In the genomic region with DNA sequence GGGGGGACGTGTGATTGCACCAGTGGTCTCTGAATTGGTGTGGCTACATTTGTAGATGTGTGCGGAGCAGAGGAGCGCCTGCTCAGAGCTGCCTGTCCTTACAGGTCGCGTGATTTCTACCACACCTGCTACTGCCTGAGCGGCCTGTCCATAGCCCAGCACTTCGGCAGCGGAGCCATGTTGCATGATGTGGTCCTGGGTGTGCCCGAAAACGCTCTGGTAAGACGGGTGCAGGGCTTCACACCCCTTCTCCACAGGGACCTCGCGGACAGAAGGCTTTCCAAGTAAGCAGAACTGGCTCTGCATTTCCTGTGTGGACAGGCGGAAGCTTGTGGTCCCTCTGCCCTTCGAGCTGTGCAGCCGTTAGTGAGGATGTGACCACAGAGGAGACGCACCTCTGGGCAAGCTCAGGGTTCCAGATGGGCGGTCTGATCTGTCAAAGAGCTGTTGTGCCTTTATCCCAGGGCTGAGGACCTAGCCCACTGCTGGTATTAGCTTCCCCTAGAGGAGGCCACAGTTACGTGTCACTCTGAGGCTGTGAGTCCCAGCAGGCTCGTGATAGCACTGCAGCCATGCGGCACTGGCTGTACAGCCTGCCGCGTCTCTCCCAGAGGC, we compare ENCODE assay signal across 2 cellular contexts.
TF ChIP-seq lines count a peak whose summit lies in the region.

No MANE protein-coding gene starts in this region.

TF ChIP-seq in A549, 52 proteins besides CTCF, POLR2A, EP300 and RAD21 (continued from another document):
- no peak for TF ChIP-seq CHD4 (IDR thresholded peaks at IDR 0.05; ENCODE audit: borderline replicate concordance)
- no peak for TF ChIP-seq HOXA7 (CRISPR knock-in tag; IDR thresholded peaks at IDR 0.05)
TF ChIP-seq in A549: peak in this region for 0.

TF ChIP-seq in WTC11, 78 proteins besides CTCF, POLR2A, EP300 and RAD21 (continued from another document):
- TF ChIP-seq, protein P1, sequence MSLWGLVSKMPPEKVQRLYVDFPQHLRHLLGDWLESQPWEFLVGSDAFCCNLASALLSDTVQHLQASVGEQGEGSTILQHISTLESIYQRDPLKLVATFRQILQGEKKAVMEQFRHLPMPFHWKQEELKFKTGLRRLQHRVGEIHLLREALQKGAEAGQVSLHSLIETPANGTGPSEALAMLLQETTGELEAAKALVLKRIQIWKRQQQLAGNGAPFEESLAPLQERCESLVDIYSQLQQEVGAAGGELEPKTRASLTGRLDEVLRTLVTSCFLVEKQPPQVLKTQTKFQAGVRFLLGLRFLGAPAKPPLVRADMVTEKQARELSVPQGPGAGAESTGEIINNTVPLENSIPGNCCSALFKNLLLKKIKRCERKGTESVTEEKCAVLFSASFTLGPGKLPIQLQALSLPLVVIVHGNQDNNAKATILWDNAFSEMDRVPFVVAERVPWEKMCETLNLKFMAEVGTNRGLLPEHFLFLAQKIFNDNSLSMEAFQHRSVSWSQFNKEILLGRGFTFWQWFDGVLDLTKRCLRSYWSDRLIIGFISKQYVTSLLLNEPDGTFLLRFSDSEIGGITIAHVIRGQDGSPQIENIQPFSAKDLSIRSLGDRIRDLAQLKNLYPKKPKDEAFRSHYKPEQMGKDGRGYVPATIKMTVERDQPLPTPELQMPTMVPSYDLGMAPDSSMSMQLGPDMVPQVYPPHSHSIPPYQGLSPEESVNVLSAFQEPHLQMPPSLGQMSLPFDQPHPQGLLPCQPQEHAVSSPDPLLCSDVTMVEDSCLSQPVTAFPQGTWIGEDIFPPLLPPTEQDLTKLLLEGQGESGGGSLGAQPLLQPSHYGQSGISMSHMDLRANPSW (CRISPR knock-in tag; conservative IDR thresholded peaks at IDR 0.05; ENCODE audit: low read depth): no peak
- TF ChIP-seq, protein P2, sequence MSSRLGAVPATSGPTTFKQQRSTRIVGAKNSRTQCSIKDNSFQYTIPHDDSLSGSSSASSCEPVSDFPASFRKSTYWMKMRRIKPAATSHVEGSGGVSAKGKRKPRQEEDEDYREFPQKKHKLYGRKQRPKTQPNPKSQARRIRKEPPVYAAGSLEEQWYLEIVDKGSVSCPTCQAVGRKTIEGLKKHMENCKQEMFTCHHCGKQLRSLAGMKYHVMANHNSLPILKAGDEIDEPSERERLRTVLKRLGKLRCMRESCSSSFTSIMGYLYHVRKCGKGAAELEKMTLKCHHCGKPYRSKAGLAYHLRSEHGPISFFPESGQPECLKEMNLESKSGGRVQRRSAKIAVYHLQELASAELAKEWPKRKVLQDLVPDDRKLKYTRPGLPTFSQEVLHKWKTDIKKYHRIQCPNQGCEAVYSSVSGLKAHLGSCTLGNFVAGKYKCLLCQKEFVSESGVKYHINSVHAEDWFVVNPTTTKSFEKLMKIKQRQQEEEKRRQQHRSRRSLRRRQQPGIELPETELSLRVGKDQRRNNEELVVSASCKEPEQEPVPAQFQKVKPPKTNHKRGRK (CRISPR knock-in tag; IDR thresholded peaks at IDR 0.05; ENCODE audit: borderline replicate concordance): no peak
- TF ChIP-seq EMX1 (CRISPR knock-in tag; IDR thresholded peaks at IDR 0.05): no peak
- TF ChIP-seq, protein P3, sequence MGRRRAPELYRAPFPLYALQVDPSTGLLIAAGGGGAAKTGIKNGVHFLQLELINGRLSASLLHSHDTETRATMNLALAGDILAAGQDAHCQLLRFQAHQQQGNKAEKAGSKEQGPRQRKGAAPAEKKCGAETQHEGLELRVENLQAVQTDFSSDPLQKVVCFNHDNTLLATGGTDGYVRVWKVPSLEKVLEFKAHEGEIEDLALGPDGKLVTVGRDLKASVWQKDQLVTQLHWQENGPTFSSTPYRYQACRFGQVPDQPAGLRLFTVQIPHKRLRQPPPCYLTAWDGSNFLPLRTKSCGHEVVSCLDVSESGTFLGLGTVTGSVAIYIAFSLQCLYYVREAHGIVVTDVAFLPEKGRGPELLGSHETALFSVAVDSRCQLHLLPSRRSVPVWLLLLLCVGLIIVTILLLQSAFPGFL (CRISPR knock-in tag; IDR thresholded peaks at IDR 0.05; ENCODE audit: borderline replicate concordance): no peak
- no peak for TF ChIP-seq RORB (CRISPR knock-in tag; IDR thresholded peaks at IDR 0.05)
- TF ChIP-seq, protein P4, sequence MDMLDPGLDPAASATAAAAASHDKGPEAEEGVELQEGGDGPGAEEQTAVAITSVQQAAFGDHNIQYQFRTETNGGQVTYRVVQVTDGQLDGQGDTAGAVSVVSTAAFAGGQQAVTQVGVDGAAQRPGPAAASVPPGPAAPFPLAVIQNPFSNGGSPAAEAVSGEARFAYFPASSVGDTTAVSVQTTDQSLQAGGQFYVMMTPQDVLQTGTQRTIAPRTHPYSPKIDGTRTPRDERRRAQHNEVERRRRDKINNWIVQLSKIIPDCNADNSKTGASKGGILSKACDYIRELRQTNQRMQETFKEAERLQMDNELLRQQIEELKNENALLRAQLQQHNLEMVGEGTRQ (CRISPR knock-in tag; IDR thresholded peaks at IDR 0.05): no peak
- TF ChIP-seq ZNF671 (CRISPR knock-in tag; IDR thresholded peaks at IDR 0.05): no peak
- TF ChIP-seq, protein P5, sequence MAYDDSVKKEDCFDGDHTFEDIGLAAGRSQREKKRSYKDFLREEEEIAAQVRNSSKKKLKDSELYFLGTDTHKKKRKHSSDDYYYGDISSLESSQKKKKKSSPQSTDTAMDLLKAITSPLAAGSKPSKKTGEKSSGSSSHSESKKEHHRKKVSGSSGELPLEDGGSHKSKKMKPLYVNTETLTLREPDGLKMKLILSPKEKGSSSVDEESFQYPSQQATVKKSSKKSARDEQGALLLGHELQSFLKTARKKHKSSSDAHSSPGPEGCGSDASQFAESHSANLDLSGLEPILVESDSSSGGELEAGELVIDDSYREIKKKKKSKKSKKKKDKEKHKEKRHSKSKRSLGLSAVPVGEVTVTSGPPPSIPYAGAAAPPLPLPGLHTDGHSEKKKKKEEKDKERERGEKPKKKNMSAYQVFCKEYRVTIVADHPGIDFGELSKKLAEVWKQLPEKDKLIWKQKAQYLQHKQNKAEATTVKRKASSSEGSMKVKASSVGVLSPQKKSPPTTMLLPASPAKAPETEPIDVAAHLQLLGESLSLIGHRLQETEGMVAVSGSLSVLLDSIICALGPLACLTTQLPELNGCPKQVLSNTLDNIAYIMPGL (CRISPR knock-in tag; IDR thresholded peaks at IDR 0.05): no peak
- TF ChIP-seq, protein P6, sequence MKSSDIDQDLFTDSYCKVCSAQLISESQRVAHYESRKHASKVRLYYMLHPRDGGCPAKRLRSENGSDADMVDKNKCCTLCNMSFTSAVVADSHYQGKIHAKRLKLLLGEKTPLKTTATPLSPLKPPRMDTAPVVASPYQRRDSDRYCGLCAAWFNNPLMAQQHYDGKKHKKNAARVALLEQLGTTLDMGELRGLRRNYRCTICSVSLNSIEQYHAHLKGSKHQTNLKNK (CRISPR knock-in tag; IDR thresholded peaks at IDR 0.05): no peak
- TF ChIP-seq ZNF423 (CRISPR knock-in tag; IDR thresholded peaks at IDR 0.05): no peak
- no peak for TF ChIP-seq NFYB (CRISPR knock-in tag; conservative IDR thresholded peaks at IDR 0.05; ENCODE audit: low read depth)
TF ChIP-seq in WTC11: peak in this region for 0.
